In genomic region chr4:12123709-12124108, GRCh38 we compare ENCODE assay signal across 27 cellular contexts.
DNase-seq lines count a peak whose midpoint lies in the region; ATAC-seq and TF ChIP-seq lines count a peak whose summit lies in the region.
"Had no signal": no experiment of that assay in that cellular context is flagged by ENCODE, and none has a peak within 500 bp of the region (broad histone marks: within the 10 kb centered on the region; RNA-seq: fewer than 3 reads in every experiment).

No MANE protein-coding gene starts in this region.

- BruUV-seq in HCT116 (replicated peaks; lab: Mats Ljungman, UMichigan) = no TSS peak

- H3K9me2 ChIP-seq in HCT116 (ENCODE audit: insufficient read depth) = no peaks in the 10 kb centered on the region

- no peaks in the 10 kb centered on the region for H3K4me1 ChIP-seq in HCT116 (ENCODE audit: control insufficient read depth in 1 of 2, insufficient read depth in 2 of 2, low read length in 2 of 2)
- no peaks in the 10 kb centered on the region for H3K4me1 ChIP-seq in endodermal cell (ENCODE audit: control insufficient read depth, insufficient read depth, low read length)
- H3K4me1 ChIP-seq: transverse colon had no signal

- H3K9me3 ChIP-seq in HCT116 (ENCODE audit: control insufficient read depth in 1 of 2, insufficient read depth in 1 of 2, low read depth in 1 of 2, low read length in 2 of 2) (no peaks in the 10 kb centered on the region), endodermal cell (ENCODE audit: control insufficient read depth, low read length) (peaks cover 23% of the 10 kb centered on the region)
- H3K9me3 ChIP-seq: ovary, transverse colon had no signal

- no peaks in the 10 kb centered on the region for H3K79me2 ChIP-seq in HCT116 (ENCODE audit: insufficient read depth, low read length)

- H3K4me3 ChIP-seq in HCT116 (replicated peaks in 1 of 2; ENCODE audit: low read depth in 1 of 2, low read length in 2 of 2) = no peak overlapping the region
- no peak overlapping the region for H3K4me3 ChIP-seq in endodermal cell (ENCODE audit: low read length)
- H3K4me3 ChIP-seq: GM23248, ovary, transverse colon had no signal

- no peak overlapping the region for H3K4me3 Mint-ChIP-seq in dendritic cell treated with granulocyte-macrophage colony-stimulating factor and Interleukin-4, amounts not matched to agents 40 ng/mL and 50 ng/mL, for 4 days
- H3K4me3 Mint-ChIP-seq in endodermal cell = no peak overlapping the region
- H3K4me3 Mint-ChIP-seq: activated CD4-positive, alpha-beta T cell treated with anti-CD3 and anti-CD28 coated beads, Interleukin-2, amount 10 ng/mL, durations not matched to agents 7 days and 5 days; activated naive CD8-positive, alpha-beta T cell treated with anti-CD3 and anti-CD28 coated beads, Interleukin-2, amount 50 U/mL, for 24 hours; activated T-cell treated with anti-CD3 and anti-CD28 coated beads, Interleukin-2, amount 50 U/mL, for 4 hours; nephron progenitor cell; T-helper 2 cell treated with Interferon-gamma antibody and Interleukin-4, amounts not matched to agents 5 μg/mL and 100 μg/mL, for 36 hours had no signal

- H3K27me3 ChIP-seq in HCT116 (ENCODE audit: insufficient read depth, low read length) = no peaks in the 10 kb centered on the region
- H3K27me3 ChIP-seq in endodermal cell (ENCODE audit: control insufficient read depth, insufficient read depth, low read length, poor library complexity, severe bottlenecking) = no peaks in the 10 kb centered on the region
- H3K27me3 ChIP-seq: ovary, transverse colon had no signal

- TF ChIP-seq POLR2A in HCT116 (IDR thresholded peaks at IDR 0.05; ENCODE audit: borderline replicate concordance, extremely low read depth, insufficient read depth, insufficient read length) = no peak

- TF ChIP-seq CTCF in HCT116 (IDR thresholded peaks at IDR 0.05 in 2 of 3, conservative IDR thresholded peaks at IDR 0.05 in 1 of 3; ENCODE audit: borderline replicate concordance in 1 of 3, insufficient read depth in 1 of 3, low read depth in 2 of 3, low read length in 2 of 3) (no peak), endodermal cell (conservative IDR thresholded peaks at IDR 0.05) (no peak)

- RAD21 ChIA-PET in HCT116 (lab: Charles Lee; ENCODE audit: low non-redundant PET in 1 of 2, low total read pairs in 2 of 2, uncharacterized antibody in 2 of 2, unreplicated experiment in 2 of 2) = no interaction called here

- ATAC-seq in HCT116 (no peak), HG03045 (IDR thresholded peaks at IDR 0.05; ENCODE audit: unreplicated experiment) (no peak)
- ATAC-seq: activated naive CD8-positive, alpha-beta T cell treated with anti-CD3 and anti-CD28 coated beads, Interleukin-2, amount 50 U/mL, for 24 hours; activated T-cell treated with anti-CD3 and anti-CD28 coated beads, Interleukin-2, amount 50 U/mL, for 4 hours had no signal

- no peak overlapping the region for H3K9ac ChIP-seq in HCT116 (ENCODE audit: low read length)
- H3K9ac ChIP-seq in endodermal cell (ENCODE audit: extremely low read depth, low read length, poor library complexity, severe bottlenecking) = no peak overlapping the region
- H3K9ac ChIP-seq: GM23248 had no signal

- no peak overlapping the region for H3K27ac ChIP-seq in HCT116 (ENCODE audit: low read depth, low read length)
- H3K27ac ChIP-seq in endodermal cell (ENCODE audit: low read depth, low read length) = no peak overlapping the region
- H3K27ac ChIP-seq: GM23248, ovary, transverse colon, WERI-Rb-1 had no signal

- peaks cover 59% of the 10 kb centered on the region for H3K4me1 Mint-ChIP-seq in dendritic cell treated with granulocyte-macrophage colony-stimulating factor and Interleukin-4, amounts not matched to agents 40 ng/mL and 50 ng/mL, for 4 days (ENCODE audit: low read depth)
- no peaks in the 10 kb centered on the region for H3K4me1 Mint-ChIP-seq in endodermal cell
- H3K4me1 Mint-ChIP-seq: activated CD4-positive, alpha-beta T cell treated with anti-CD3 and anti-CD28 coated beads, Interleukin-2, amount 10 ng/mL, durations not matched to agents 7 days and 5 days; activated naive CD8-positive, alpha-beta T cell treated with anti-CD3 and anti-CD28 coated beads, Interleukin-2, amount 50 U/mL, for 24 hours; nephron progenitor cell had no signal

- no peak overlapping the region for H2AFZ ChIP-seq in HCT116 (ENCODE audit: low read depth, low read length, poor library complexity, severe bottlenecking)
- H2AFZ ChIP-seq: GM23248 had no signal

- H3K27me3 Mint-ChIP-seq in dendritic cell treated with granulocyte-macrophage colony-stimulating factor and Interleukin-4, amounts not matched to agents 40 ng/mL and 50 ng/mL, for 4 days = no peaks in the 10 kb centered on the region
- H3K27me3 Mint-ChIP-seq in endodermal cell (ENCODE audit: insufficient read depth) = no peaks in the 10 kb centered on the region
- H3K27me3 Mint-ChIP-seq: activated CD4-positive, alpha-beta T cell treated with anti-CD3 and anti-CD28 coated beads, Interleukin-2, amount 10 ng/mL, durations not matched to agents 7 days and 5 days; activated naive CD8-positive, alpha-beta T cell treated with anti-CD3 and anti-CD28 coated beads, Interleukin-2, amount 50 U/mL, for 24 hours had no signal

- no peak for DNase-seq in HCT116 (ENCODE audit: low read depth, low spot score)
- DNase-seq in NOMO-1 (lab: John Stamatoyannopoulos, UW; ENCODE audit: unreplicated experiment in 2 of 2) = peak; percentile 78 to 88
- DNase-seq in pons (ENCODE audit: low spot score) = peak; percentile 51
- no peak for DNase-seq in NCI-H69 (lab: John Stamatoyannopoulos, UW)
- no peak for DNase-seq in endodermal cell
- DNase-seq: activated CD4-positive, alpha-beta T cell treated with anti-CD3 and anti-CD28 coated beads, Interleukin-2, amount 10 ng/mL, durations not matched to agents 7 days and 5 days; activated naive CD8-positive, alpha-beta T cell treated with anti-CD3 and anti-CD28 coated beads, Interleukin-2, amount 50 U/mL, for 24 hours; activated T-cell treated with anti-CD3 and anti-CD28 coated beads, Interleukin-2, amount 50 U/mL, for 4 hours; C1 segment of cervical spinal cord; Calu3; cerebellar nuclear complex; glutamatergic neuron; GM23248; islet precursor cell; NCI-H1105; NCI-H1930; NCI-H2227 treated with DMSO at 0.1 percent for 48 hours; NCI-H526 treated with DMSO at 0.1 percent for 48 hours; nephron progenitor cell; ovary; retina; stimulated activated CD4-positive, alpha-beta T cell treated with anti-CD3 and anti-CD28 coated beads, Interleukin-4, amount 100 ng/mL, for 1 hour; transverse colon; WERI-Rb-1 had no signal

- CTCF ChIA-PET in HCT116 (lab: Charles Lee) = no interaction called here

- POLR2A ChIA-PET in HCT116 (lab: Charles Lee) = no interaction called here

- H3K4me2 ChIP-seq in HCT116 (ENCODE audit: low read length) = no peak overlapping the region

- no peak for TF ChIP-seq RAD21 in HCT116 (IDR thresholded peaks at IDR 0.05; ENCODE audit: low read depth)

- H3K27ac Mint-ChIP-seq in dendritic cell treated with granulocyte-macrophage colony-stimulating factor and Interleukin-4, amounts not matched to agents 40 ng/mL and 50 ng/mL, for 4 days = peak overlapping the region; percentile 81
- H3K27ac Mint-ChIP-seq in endodermal cell = no peak overlapping the region
- H3K27ac Mint-ChIP-seq: activated CD4-positive, alpha-beta T cell treated with anti-CD3 and anti-CD28 coated beads, Interleukin-2, amount 10 ng/mL, durations not matched to agents 7 days and 5 days; activated naive CD8-positive, alpha-beta T cell treated with anti-CD3 and anti-CD28 coated beads, Interleukin-2, amount 50 U/mL, for 24 hours; nephron progenitor cell; T-helper 2 cell treated with Interferon-gamma antibody and Interleukin-4, amounts not matched to agents 5 μg/mL and 100 μg/mL, for 36 hours had no signal

- no peaks in the 10 kb centered on the region for H3K9me3 Mint-ChIP-seq in dendritic cell treated with granulocyte-macrophage colony-stimulating factor and Interleukin-4, amounts not matched to agents 40 ng/mL and 50 ng/mL, for 4 days
- peaks cover 4% of the 10 kb centered on the region for H3K9me3 Mint-ChIP-seq in endodermal cell
- H3K9me3 Mint-ChIP-seq: activated CD4-positive, alpha-beta T cell treated with anti-CD3 and anti-CD28 coated beads, Interleukin-2, amount 10 ng/mL, durations not matched to agents 7 days and 5 days; activated naive CD8-positive, alpha-beta T cell treated with anti-CD3 and anti-CD28 coated beads, Interleukin-2, amount 50 U/mL, for 24 hours; activated T-cell treated with anti-CD3 and anti-CD28 coated beads, Interleukin-2, amount 50 U/mL, for 4 hours had no signal

- H4K20me1 ChIP-seq in HCT116 (ENCODE audit: insufficient read depth) = no peaks in the 10 kb centered on the region

- H3K36me3 ChIP-seq in HCT116 (ENCODE audit: control insufficient read depth in 1 of 2, insufficient read depth in 2 of 2, low read length in 2 of 2) (no peaks in the 10 kb centered on the region), endodermal cell (ENCODE audit: control insufficient read depth, insufficient read depth, low read length) (no peaks in the 10 kb centered on the region)
- H3K36me3 ChIP-seq: ovary, transverse colon, WERI-Rb-1 had no signal

- intact Hi-C loops in HCT116 (cut with micrococcal nuclease) = no loop called here
- intact Hi-C loops in dendritic cell treated with granulocyte-macrophage colony-stimulating factor and Interleukin-4, amounts not matched to agents 40 ng/mL and 50 ng/mL, for 4 days (cut with micrococcal nuclease) = no loop called here

- H3K36me3 Mint-ChIP-seq in dendritic cell treated with granulocyte-macrophage colony-stimulating factor and Interleukin-4, amounts not matched to agents 40 ng/mL and 50 ng/mL, for 4 days (ENCODE audit: low read depth) = no peaks in the 10 kb centered on the region
- no peaks in the 10 kb centered on the region for H3K36me3 Mint-ChIP-seq in endodermal cell (ENCODE audit: low read depth)

TF ChIP-seq in HCT116, 20 proteins besides CTCF, POLR2A, EP300 and RAD21:
- TF ChIP-seq CEBPB (IDR thresholded peaks at IDR 0.05; ENCODE audit: low read depth) (0 out of 2 replicates have a peak, but pooled peaks have one; percentile 13), FOSL1 (IDR thresholded peaks at IDR 0.05; ENCODE audit: low read depth) (no peak)

Comparison
In these comparisons a context has a peak if more than half of its experiments do, and no peak if none do; other contexts are left out.
1. DNase-seq: peak in NOMO-1 (2 of 2) and pons (single experiment); none in HCT116 (single experiment), NCI-H69 (single experiment) and endodermal cell (single experiment).